15 cellular contexts compared by ENCODE assay signal in the genomic region with DNA sequence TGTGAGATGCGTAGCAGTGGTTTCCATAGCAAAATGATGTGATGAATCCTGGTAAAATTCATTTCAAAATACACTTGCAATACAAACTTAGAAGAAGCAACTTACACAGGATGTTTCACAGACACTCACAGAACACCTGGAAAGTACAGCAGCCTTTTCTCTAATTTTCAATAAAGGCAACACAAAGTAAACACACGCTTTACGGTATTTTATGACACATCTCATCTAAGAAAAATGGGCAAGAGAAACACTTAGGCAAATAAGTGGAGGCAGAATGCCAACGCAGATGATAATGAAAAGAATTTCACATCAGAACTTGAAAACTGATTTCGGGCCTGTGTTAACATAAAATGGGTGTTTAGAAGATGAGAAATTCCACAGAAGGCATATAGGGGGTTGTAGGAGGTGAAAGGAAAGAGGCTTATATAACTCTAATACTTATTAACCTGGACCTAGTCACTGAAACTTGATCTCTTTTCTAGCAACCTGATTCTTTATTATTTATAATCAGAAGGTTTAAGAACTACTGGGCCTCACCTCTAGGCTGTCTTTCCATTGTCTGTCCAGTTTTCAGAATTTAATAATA. TPM values are rescaled to one million over a fixed set of nuclear protein-coding genes. Genes with fewer than 3 reads are reported as not detected.
DNase-seq lines count a peak whose midpoint lies in the region; ATAC-seq, FAIRE-seq and TF ChIP-seq lines count a peak whose summit lies in the region.
"Had no signal": no experiment of that assay in that cellular context is flagged by ENCODE, and none has a peak within 500 bp of the region (broad histone marks: within the 10 kb centered on the region; RNA-seq: fewer than 3 reads in every experiment).

No MANE protein-coding gene starts in this region.

- H3K4me2 ChIP-seq in HepG2 (ENCODE audit: low read depth, low read length) = peak overlapping the region; percentile 65

- H3K27me3 ChIP-seq in HepG2 (ENCODE audit: control insufficient read depth in 1 of 2, insufficient read depth in 2 of 2, low read length in 2 of 2) = no peaks in the 10 kb centered on the region
- H3K27me3 ChIP-seq: adrenal gland, heart left ventricle had no signal

- H4K20me1 ChIP-seq in HepG2 (ENCODE audit: insufficient read depth, low read length) = no peaks in the 10 kb centered on the region; the same call in 1 of the 2 replicates

- H3K4me3 Mint-ChIP-seq in brain = no peak overlapping the region
- no peak overlapping the region for H3K4me3 Mint-ChIP-seq in activated CD4-positive, alpha-beta T cell treated with anti-CD3 and anti-CD28 coated beads, Interleukin-2, amount 10 ng/mL, durations not matched to agents 24 days and 14 days
- H3K4me3 Mint-ChIP-seq in activated naive CD4-positive, alpha-beta T cell treated with anti-CD3 and anti-CD28 coated beads for 36 hours = no peak overlapping the region
- H3K4me3 Mint-ChIP-seq: activated CD4-positive, alpha-beta memory T cell treated with anti-CD3 and anti-CD28 coated beads for 36 hours had no signal

- in situ Hi-C loops in HepG2 (cut with HindIII; ENCODE audit: extremely low pct_ligation_motif_present, low pct_unique_long_range_greater_than_20kb) = no loop called here

- peak overlapping the region; percentile 72 for H3K27ac ChIP-seq in HepG2 (ENCODE audit: extremely low read length, insufficient read depth, low read length)
- H3K27ac ChIP-seq: adrenal gland, heart left ventricle had no signal

- no peaks in the 10 kb centered on the region for H3K9me3 ChIP-seq in HepG2 (ENCODE audit: low read length)
- H3K9me3 ChIP-seq: adrenal gland, heart left ventricle had no signal

- no peaks in the 10 kb centered on the region for H3K9me3 Mint-ChIP-seq in brain
- no peaks in the 10 kb centered on the region for H3K9me3 Mint-ChIP-seq in activated CD4-positive, alpha-beta T cell treated with anti-CD3 and anti-CD28 coated beads, Interleukin-2, amount 10 ng/mL, durations not matched to agents 24 days and 14 days
- no peaks in the 10 kb centered on the region for H3K9me3 Mint-ChIP-seq in activated naive CD4-positive, alpha-beta T cell treated with anti-CD3 and anti-CD28 coated beads for 36 hours
- H3K9me3 Mint-ChIP-seq: activated CD4-positive, alpha-beta memory T cell treated with anti-CD3 and anti-CD28 coated beads for 36 hours had no signal

- H3K27me3 Mint-ChIP-seq in brain = peaks cover 3% of the 10 kb centered on the region
- H3K27me3 Mint-ChIP-seq in activated CD4-positive, alpha-beta T cell treated with anti-CD3 and anti-CD28 coated beads, Interleukin-2, amount 10 ng/mL, durations not matched to agents 24 days and 14 days = no peaks in the 10 kb centered on the region
- H3K27me3 Mint-ChIP-seq in activated naive CD4-positive, alpha-beta T cell treated with anti-CD3 and anti-CD28 coated beads for 36 hours (ENCODE audit: low read depth) = no peaks in the 10 kb centered on the region

- peak overlapping the region in 3 of 5 experiments; percentile 7 to 68 (median 28) for H3K27ac Mint-ChIP-seq in brain
- H3K27ac Mint-ChIP-seq in activated CD4-positive, alpha-beta T cell treated with anti-CD3 and anti-CD28 coated beads, Interleukin-2, amount 10 ng/mL, durations not matched to agents 24 days and 14 days = no peak overlapping the region
- H3K27ac Mint-ChIP-seq in activated naive CD4-positive, alpha-beta T cell treated with anti-CD3 and anti-CD28 coated beads for 36 hours = no peak overlapping the region
- H3K27ac Mint-ChIP-seq: activated CD4-positive, alpha-beta memory T cell treated with anti-CD3 and anti-CD28 coated beads for 36 hours had no signal

- DNase-seq in COR-L47 (lab: John Stamatoyannopoulos, UW) = peak; percentile 54
- peak; percentile 14 for DNase-seq in NCI-H2107 (lab: John Stamatoyannopoulos, UW)
- peak; percentile 64 for DNase-seq in HepG2 (ENCODE audit: low spot score)
- no peak for DNase-seq in activated CD4-positive, alpha-beta T cell treated with anti-CD3 and anti-CD28 coated beads, Interleukin-2, amount 10 ng/mL, durations not matched to agents 24 days and 14 days
- DNase-seq in HEK293T (ENCODE audit: extremely low spot score) = no peak
- DNase-seq in activated naive CD4-positive, alpha-beta T cell treated with anti-CD3 and anti-CD28 coated beads for 36 hours = no peak
- DNase-seq in occipital lobe (lab: John Stamatoyannopoulos, UW) = no peak
- DNase-seq: activated CD4-positive, alpha-beta memory T cell treated with anti-CD3 and anti-CD28 coated beads for 36 hours; adrenal gland; heart left ventricle; left ventricle myocardium superior; NCI-H510A; stimulated activated naive CD8-positive, alpha-beta T cell treated with anti-CD3 and anti-CD28 coated beads, Interleukin-15, Interleukin-2, amounts not matched to agents 100 U/mL and 50 U/mL, for 24 hours had no signal

- peaks cover 47% of the 10 kb centered on the region for H3K4me1 ChIP-seq in HepG2 (ENCODE audit: insufficient read depth, low read length)

- CTCF ChIA-PET in HepG2 (lab: Yijun Ruan, JAX; ENCODE audit: low intra/inter-chr PET ratio, low total read pairs) (no interaction called here), HEK293T (lab: Yijun Ruan, JAX) (no interaction called here)
- CTCF ChIA-PET in activated naive CD4-positive, alpha-beta T cell treated with anti-CD3 and anti-CD28 coated beads for 36 hours (lab: Charles Lee) = interaction anchor here (0.6 to 1.0 kb wide), 2 partner anchors 11 to 28 kb away, joined by 3 to 6 read pairs; no protein-coding TSS in a partner anchor

- peaks cover 71% of the 10 kb centered on the region for H3K79me2 ChIP-seq in HepG2 (ENCODE audit: insufficient read depth, low read length)

- H3K9ac ChIP-seq in HepG2 (ENCODE audit: insufficient read depth, low read depth, low read length) = peak overlapping the region; percentile 27

- TF ChIP-seq RAD21 in HepG2 (CRISPR knock-in tag; IDR thresholded peaks at IDR 0.05) = no peak

- ATAC-seq in HepG2 = peak; percentile 80
- ATAC-seq: heart left ventricle; left ventricle myocardium superior; Right ventricle myocardium inferior; stimulated activated naive CD8-positive, alpha-beta T cell treated with anti-CD3 and anti-CD28 coated beads, Interleukin-15, Interleukin-2, amounts not matched to agents 100 U/mL and 50 U/mL, for 24 hours had no signal

- POLR2A ChIA-PET in HepG2 (lab: Yijun Ruan, JAX) = interaction anchor here (2.5 kb wide), 1 partner anchor 8 kb away, joined by 12 read pairs; no protein-coding TSS in a partner anchor
- POLR2A ChIA-PET in HEK293T (lab: Yijun Ruan, JAX) = no interaction called here

- FAIRE-seq in HepG2 (lab: Jason Lieb, UNC) = no peak

- no TSS peak for BruUV-seq in HepG2 (replicated peaks; lab: Mats Ljungman, UMichigan)

- no peaks in the 10 kb centered on the region for H3K36me3 Mint-ChIP-seq in brain
- H3K36me3 Mint-ChIP-seq in activated CD4-positive, alpha-beta T cell treated with anti-CD3 and anti-CD28 coated beads, Interleukin-2, amount 10 ng/mL, durations not matched to agents 24 days and 14 days (ENCODE audit: low read depth) = no peaks in the 10 kb centered on the region
- H3K36me3 Mint-ChIP-seq in activated naive CD4-positive, alpha-beta T cell treated with anti-CD3 and anti-CD28 coated beads for 36 hours (ENCODE audit: low read depth) = no peaks in the 10 kb centered on the region

- WGBS in HepG2 (ENCODE audit: low lambda C conversion rate) = 36% methylated on average over 5 of the region's 5 CpGs

- peaks cover 1 to 8% of the 10 kb centered on the region in 2 experiments; a peak in 2 of 5 replicates for H3K36me3 ChIP-seq in HepG2 (replicated peaks in 1 of 2; ENCODE audit: control insufficient read depth in 1 of 2, insufficient read depth in 2 of 2, low read length in 2 of 2)
- H3K36me3 ChIP-seq: adrenal gland, heart left ventricle had no signal

- intact Hi-C loops in HepG2 (cut with micrococcal nuclease; ENCODE audit: unreplicated experiment) = no loop called here
- intact Hi-C loops in activated CD4-positive, alpha-beta T cell treated with anti-CD3 and anti-CD28 coated beads, Interleukin-2, amount 10 ng/mL, durations not matched to agents 24 days and 14 days (cut with micrococcal nuclease) = no loop called here
- intact Hi-C loops in activated naive CD4-positive, alpha-beta T cell treated with anti-CD3 and anti-CD28 coated beads for 36 hours (cut with micrococcal nuclease) = no loop called here

- H3K4me3 ChIP-seq in HepG2 (replicated peaks in 1 of 3; ENCODE audit: insufficient read depth in 1 of 3, low read depth in 2 of 3, low read length in 3 of 3) = peak overlapping the region in 1 of 3 experiments; percentile 34; a peak in 3 of 6 replicates
- H3K4me3 ChIP-seq: adrenal gland, heart left ventricle had no signal

- TF ChIP-seq CTCF in brain (conservative IDR thresholded peaks at IDR 0.05) (no peak), HepG2 (CRISPR knock-in tag; IDR thresholded peaks at IDR 0.05) (no peak)

- H3K4me1 Mint-ChIP-seq in brain = no peaks in the 10 kb centered on the region
- H3K4me1 Mint-ChIP-seq in activated CD4-positive, alpha-beta T cell treated with anti-CD3 and anti-CD28 coated beads, Interleukin-2, amount 10 ng/mL, durations not matched to agents 24 days and 14 days = peaks cover 19% of the 10 kb centered on the region
- peaks cover 6% of the 10 kb centered on the region for H3K4me1 Mint-ChIP-seq in activated naive CD4-positive, alpha-beta T cell treated with anti-CD3 and anti-CD28 coated beads for 36 hours (ENCODE audit: low read depth)

- TF ChIP-seq POLR2A in HepG2 (IDR thresholded peaks at IDR 0.05; ENCODE audit: insufficient read depth in 1 of 2, low read depth in 2 of 2, low read length in 2 of 2) = no peak

- TF ChIP-seq EP300 in HepG2 (IDR thresholded peaks at IDR 0.05; ENCODE audit: low read depth in 2 of 2, low read length in 2 of 2) = no peak; a peak in 1 of 4 replicates
- TF ChIP-seq EP300 in HepG2 (CRISPR knock-in tag; IDR thresholded peaks at IDR 0.05; ENCODE audit: borderline replicate concordance) = no peak

- H2AFZ ChIP-seq in HepG2 (ENCODE audit: low read length) = no peak overlapping the region

RNA-seq across cellular contexts. Expression of a gene that starts 25.6 kb away (rescaled TPM):
- polyA plus RNA-seq in brain (ENCODE audit: insufficient read depth, low read depth, low replicate concordance) = 30.0 TPM
- 26.5 and 34.2 TPM in 2 replicates for total RNA-seq in HepG2 (2016; rRNA removed; fragmentation: Illumina TruSeq; extraction: Trizol)
- total RNA-seq in HepG2 (2016; cell fraction: cytosol; rRNA removed; fragmentation: Illumina TruSeq; extraction: Trizol; ENCODE audit: low read depth) = 33.5 and 33.9 TPM in 2 replicates
- total RNA-seq in HepG2 (2016; cell fraction: insoluble cytoplasmic fraction; rRNA removed; fragmentation: Illumina TruSeq; extraction: Trizol) = 26.2 and 31.9 TPM in 2 replicates
- 41.7 and 52.0 TPM in 2 replicates for total RNA-seq in HepG2 (2016; cell fraction: membrane; rRNA removed; fragmentation: Illumina TruSeq; extraction: Trizol)
- total RNA-seq in HepG2 (2016; cell fraction: nucleus; rRNA removed; fragmentation: Illumina TruSeq; extraction: Trizol) = 33.1 and 33.6 TPM in 2 replicates
- polyA plus RNA-seq in HepG2 (2011; rRNA removed) = 17.3 and 24.2 TPM in 2 replicates
- polyA plus RNA-seq in HepG2 (2011; cell fraction: cytosol; rRNA removed) = 7.7 and 13.0 TPM in 2 replicates
- 8.4 TPM in 2 replicates for polyA plus RNA-seq in HepG2 (2011; cell fraction: nucleus; rRNA removed)
- polyA plus RNA-seq in HepG2 (2012) = 20.7 and 28.8 TPM in 2 replicates
- polyA plus RNA-seq in HepG2 (2016; cell fraction: cytosol; fragmentation: Illumina TruSeq; extraction: Trizol; ENCODE audit: low read depth) = 34.1 and 37.0 TPM in 2 replicates
- polyA plus RNA-seq in HepG2 (2016; cell fraction: insoluble cytoplasmic fraction; fragmentation: Illumina TruSeq; extraction: Trizol; ENCODE audit: low read depth) = 31.2 and 35.6 TPM in 2 replicates
- 56.8 and 60.9 TPM in 2 replicates for polyA plus RNA-seq in HepG2 (2016; cell fraction: membrane; fragmentation: Illumina TruSeq; extraction: Trizol; ENCODE audit: low read depth)
- 16.2 and 16.6 TPM in 2 replicates for polyA plus RNA-seq in HepG2 (2016; cell fraction: nucleus; fragmentation: Illumina TruSeq; extraction: Trizol; ENCODE audit: insufficient read depth, low read depth)
- polyA minus RNA-seq in HepG2 (2011; rRNA and poly(A)+ RNA removed; ENCODE audit: low replicate concordance) = 5.4 and 22.7 TPM in 2 replicates
- 8.8 and 9.8 TPM in 2 replicates for polyA minus RNA-seq in HepG2 (2011; cell fraction: cytosol; rRNA and poly(A)+ RNA removed)
- polyA minus RNA-seq in HepG2 (2011; cell fraction: nucleus; rRNA and poly(A)+ RNA removed) = 59.9 and 62.8 TPM in 2 replicates
- total RNA-seq in activated CD4-positive, alpha-beta T cell treated with anti-CD3 and anti-CD28 coated beads, Interleukin-2, amount 10 ng/mL, durations not matched to agents 24 days and 14 days = 11.3 and 14.5 TPM in 2 replicates
- 10 to 100 TPM; 11.5 to 13.3 TPM for total RNA-seq in activated naive CD4-positive, alpha-beta T cell treated with anti-CD3 and anti-CD28 coated beads for 36 hours
- total RNA-seq in occipital lobe = 46.8 TPM

Comparison
In these comparisons a context has a peak if more than half of its experiments do, and no peak if none do; other contexts are left out.
1. DNase-seq: peak in COR-L47 (single experiment), NCI-H2107 (single experiment) and HepG2 (single experiment); none in activated CD4-positive, alpha-beta T cell treated with anti-CD3 and anti-CD28 coated beads, Interleukin-2, amount 10 ng/mL, durations not matched to agents 24 days and 14 days (single experiment), HEK293T (single experiment), activated naive CD4-positive, alpha-beta T cell treated with anti-CD3 and anti-CD28 coated beads for 36 hours (single experiment) and occipital lobe (single experiment).
2. H3K27ac Mint-ChIP-seq: peak in brain (3 of 5); none in activated CD4-positive, alpha-beta T cell treated with anti-CD3 and anti-CD28 coated beads, Interleukin-2, amount 10 ng/mL, durations not matched to agents 24 days and 14 days (single experiment) and activated naive CD4-positive, alpha-beta T cell treated with anti-CD3 and anti-CD28 coated beads for 36 hours (single experiment).